In genomic region chr1:143611159-143611558, GRCh38 we compare ENCODE assay signal across 21 cellular contexts.
DNase-seq lines count a peak whose midpoint lies in the region; ATAC-seq and TF ChIP-seq lines count a peak whose summit lies in the region.
"Had no signal": no experiment of that assay in that cellular context is flagged by ENCODE, and none has a peak within 500 bp of the region (broad histone marks: within the 10 kb centered on the region; RNA-seq: fewer than 3 reads in every experiment).

No MANE protein-coding gene starts in this region.

- H3K36me3 Mint-ChIP-seq in activated CD8-positive, alpha-beta T cell treated with anti-CD3 and anti-CD28 coated beads for 36 hours (ENCODE audit: low read depth): no peaks in the 10 kb centered on the region
- H3K36me3 Mint-ChIP-seq in activated CD8-positive, alpha-beta T cell treated with anti-CD3 and anti-CD28 coated beads, Interleukin-2, amount 10 ng/mL, durations not matched to agents 7 days and 5 days (ENCODE audit: low read depth): no peaks in the 10 kb centered on the region
- no peaks in the 10 kb centered on the region for H3K36me3 Mint-ChIP-seq in mesothelial cell of epicardium

- H3K79me2 ChIP-seq in HCT116 (ENCODE audit: insufficient read depth, low read length): no peaks in the 10 kb centered on the region

- no peaks in the 10 kb centered on the region for H3K4me1 Mint-ChIP-seq in activated CD8-positive, alpha-beta T cell treated with anti-CD3 and anti-CD28 coated beads for 36 hours (ENCODE audit: low read depth)
- H3K4me1 Mint-ChIP-seq in activated CD8-positive, alpha-beta T cell treated with anti-CD3 and anti-CD28 coated beads, Interleukin-2, amount 10 ng/mL, durations not matched to agents 7 days and 5 days (ENCODE audit: low read depth): no peaks in the 10 kb centered on the region
- no peaks in the 10 kb centered on the region for H3K4me1 Mint-ChIP-seq in mesothelial cell of epicardium

- H3K4me2 ChIP-seq in HCT116 (ENCODE audit: low read length): no peak overlapping the region

- H3K4me3 ChIP-seq in HCT116 (replicated peaks in 1 of 2; ENCODE audit: low read depth in 1 of 2, low read length in 2 of 2): no peak overlapping the region
- H3K4me3 ChIP-seq: adrenal gland, GM12878, right lobe of liver, thyroid gland had no signal

- TF ChIP-seq CTCF in activated CD8-positive, alpha-beta T cell treated with anti-CD3 and anti-CD28 coated beads for 36 hours (IDR thresholded peaks at IDR 0.05): no peak
- peak in 2 of 3 experiments; percentile 27 to 52; a peak in 4 of 6 replicates for TF ChIP-seq CTCF in HCT116 (IDR thresholded peaks at IDR 0.05 in 2 of 3, conservative IDR thresholded peaks at IDR 0.05 in 1 of 3; ENCODE audit: borderline replicate concordance in 1 of 3, insufficient read depth in 1 of 3, low read depth in 2 of 3, low read length in 2 of 3)
- TF ChIP-seq CTCF in mesothelial cell of epicardium (IDR thresholded peaks at IDR 0.05; ENCODE audit: unreplicated experiment): peak; percentile 36

- DNase-seq in activated CD8-positive, alpha-beta T cell treated with anti-CD3 and anti-CD28 coated beads for 36 hours: peak; percentile 13
- DNase-seq in activated CD8-positive, alpha-beta T cell treated with anti-CD3 and anti-CD28 coated beads, Interleukin-2, amount 10 ng/mL, durations not matched to agents 7 days and 5 days: no peak
- no peak for DNase-seq in HCT116 (ENCODE audit: low read depth, low spot score)
- DNase-seq in SK-MEL-5 (ENCODE audit: low read depth, low spot score): peak; percentile 63
- no peak for DNase-seq in mesothelial cell of epicardium (ENCODE audit: low spot score in 2 of 2, unreplicated experiment in 2 of 2)
- DNase-seq in ACHN: no peak
- DNase-seq: activated CD4-positive, alpha-beta T cell treated with anti-CD3 and anti-CD28 coated beads, Interleukin-2, amount 50 U/mL, for 1 hour; adrenal gland; DMS 273 treated with DMSO at 0.1 percent for 48 hours; head of caudate nucleus; kidney glomerular epithelial cell; NCI-H187 treated with DMSO at 0.1 percent for 48 hours; NCI-H526; nucleus accumbens; right lobe of liver; stimulated activated CD4-positive, alpha-beta T cell treated with anti-CD3 and anti-CD28 coated beads, Interleukin-2, amount 100 ng/mL, for 24 hours; thyroid gland had no signal

- RAD21 ChIA-PET in HCT116 (lab: Charles Lee; ENCODE audit: low non-redundant PET in 1 of 2, low total read pairs in 2 of 2, uncharacterized antibody in 2 of 2, unreplicated experiment in 2 of 2): no interaction called here

- H3K36me3 ChIP-seq in HCT116 (ENCODE audit: control insufficient read depth in 1 of 2, insufficient read depth in 2 of 2, low read length in 2 of 2): no peaks in the 10 kb centered on the region
- H3K36me3 ChIP-seq: adrenal gland, right lobe of liver, thyroid gland had no signal

- POLR2A ChIA-PET in activated CD8-positive, alpha-beta T cell treated with anti-CD3 and anti-CD28 coated beads for 36 hours (lab: Charles Lee): no interaction called here
- POLR2A ChIA-PET in activated CD8-positive, alpha-beta T cell treated with anti-CD3 and anti-CD28 coated beads, Interleukin-2, amount 10 ng/mL, durations not matched to agents 7 days and 5 days (lab: Charles Lee): no interaction called here
- POLR2A ChIA-PET in HCT116 (lab: Charles Lee): no interaction called here

- no peaks in the 10 kb centered on the region for H3K27me3 ChIP-seq in HCT116 (ENCODE audit: insufficient read depth, low read length)
- H3K27me3 ChIP-seq: adrenal gland, right lobe of liver, thyroid gland had no signal

- no peak for TF ChIP-seq POLR2A in HCT116 (IDR thresholded peaks at IDR 0.05; ENCODE audit: borderline replicate concordance, extremely low read depth, insufficient read depth, insufficient read length)

- no peak for ATAC-seq in activated CD8-positive, alpha-beta T cell treated with anti-CD3 and anti-CD28 coated beads for 36 hours
- no peak for ATAC-seq in activated CD8-positive, alpha-beta T cell treated with anti-CD3 and anti-CD28 coated beads, Interleukin-2, amount 10 ng/mL, durations not matched to agents 7 days and 5 days
- no peak for ATAC-seq in HCT116
- ATAC-seq in HG03521 (IDR thresholded peaks at IDR 0.05; ENCODE audit: unreplicated experiment): no peak
- ATAC-seq in HG02885 (IDR thresholded peaks at IDR 0.05; ENCODE audit: poor library complexity, unreplicated experiment): no peak
- ATAC-seq: GM12878, right lobe of liver had no signal

- intact Hi-C loops in activated CD8-positive, alpha-beta T cell treated with anti-CD3 and anti-CD28 coated beads for 36 hours (cut with micrococcal nuclease): no loop called here
- intact Hi-C loops in HCT116 (cut with micrococcal nuclease): no loop called here

- no peak overlapping the region for H3K9ac ChIP-seq in HCT116 (ENCODE audit: low read length)

- no peak overlapping the region for H3K27ac ChIP-seq in HCT116 (ENCODE audit: low read depth, low read length)
- H3K27ac ChIP-seq: adrenal gland, right lobe of liver, thyroid gland had no signal

- BruUV-seq in HCT116 (replicated peaks; lab: Mats Ljungman, UMichigan): no TSS peak

- H3K9me3 Mint-ChIP-seq in activated CD8-positive, alpha-beta T cell treated with anti-CD3 and anti-CD28 coated beads for 36 hours: no peaks in the 10 kb centered on the region
- no peaks in the 10 kb centered on the region for H3K9me3 Mint-ChIP-seq in activated CD8-positive, alpha-beta T cell treated with anti-CD3 and anti-CD28 coated beads, Interleukin-2, amount 10 ng/mL, durations not matched to agents 7 days and 5 days (ENCODE audit: insufficient read depth)
- H3K9me3 Mint-ChIP-seq in mesothelial cell of epicardium: peaks cover 79% of the 10 kb centered on the region
- H3K9me3 Mint-ChIP-seq: activated T-helper 1 cell treated with anti-CD3 and anti-CD28 coated beads, Interleukin-12 subunit alpha, Interleukin-12 subunit beta, Interleukin-2, Interleukin-4 antibody, amounts not matched to agents 30 ng/mL and 10 ng/mL and 1 ng/mL, durations not matched to agents 14 hours and 24 hours and 36 hours had no signal

- H4K20me1 ChIP-seq in HCT116 (ENCODE audit: insufficient read depth): no peaks in the 10 kb centered on the region

- H3K4me3 Mint-ChIP-seq in activated CD8-positive, alpha-beta T cell treated with anti-CD3 and anti-CD28 coated beads for 36 hours: no peak overlapping the region
- no peak overlapping the region for H3K4me3 Mint-ChIP-seq in activated CD8-positive, alpha-beta T cell treated with anti-CD3 and anti-CD28 coated beads, Interleukin-2, amount 10 ng/mL, durations not matched to agents 7 days and 5 days
- no peak overlapping the region for H3K4me3 Mint-ChIP-seq in mesothelial cell of epicardium
- H3K4me3 Mint-ChIP-seq: activated T-helper 1 cell treated with anti-CD3 and anti-CD28 coated beads, Interleukin-12 subunit alpha, Interleukin-12 subunit beta, Interleukin-2, Interleukin-4 antibody, amounts not matched to agents 30 ng/mL and 10 ng/mL and 1 ng/mL, durations not matched to agents 14 hours and 24 hours and 36 hours had no signal

- no peaks in the 10 kb centered on the region for H3K9me3 ChIP-seq in HCT116 (ENCODE audit: control insufficient read depth in 1 of 2, insufficient read depth in 1 of 2, low read depth in 1 of 2, low read length in 2 of 2)
- H3K9me3 ChIP-seq: adrenal gland, right lobe of liver, thyroid gland had no signal

- TF ChIP-seq RAD21 in HCT116 (IDR thresholded peaks at IDR 0.05; ENCODE audit: low read depth): 0 out of 2 replicates have a peak, but pooled peaks have one; percentile 4

- H3K4me1 ChIP-seq in HCT116 (ENCODE audit: control insufficient read depth in 1 of 2, insufficient read depth in 2 of 2, low read length in 2 of 2): no peaks in the 10 kb centered on the region
- H3K4me1 ChIP-seq: adrenal gland, right lobe of liver, thyroid gland had no signal

- H3K27me3 Mint-ChIP-seq in activated CD8-positive, alpha-beta T cell treated with anti-CD3 and anti-CD28 coated beads for 36 hours: no peaks in the 10 kb centered on the region
- no peaks in the 10 kb centered on the region for H3K27me3 Mint-ChIP-seq in activated CD8-positive, alpha-beta T cell treated with anti-CD3 and anti-CD28 coated beads, Interleukin-2, amount 10 ng/mL, durations not matched to agents 7 days and 5 days (ENCODE audit: low read depth)
- no peaks in the 10 kb centered on the region for H3K27me3 Mint-ChIP-seq in mesothelial cell of epicardium (ENCODE audit: low read depth)

- H3K27ac Mint-ChIP-seq in activated CD8-positive, alpha-beta T cell treated with anti-CD3 and anti-CD28 coated beads for 36 hours: no peak overlapping the region
- H3K27ac Mint-ChIP-seq in activated CD8-positive, alpha-beta T cell treated with anti-CD3 and anti-CD28 coated beads, Interleukin-2, amount 10 ng/mL, durations not matched to agents 7 days and 5 days: no peak overlapping the region
- no peak overlapping the region for H3K27ac Mint-ChIP-seq in mesothelial cell of epicardium
- H3K27ac Mint-ChIP-seq: activated T-helper 1 cell treated with anti-CD3 and anti-CD28 coated beads, Interleukin-12 subunit alpha, Interleukin-12 subunit beta, Interleukin-2, Interleukin-4 antibody, amounts not matched to agents 30 ng/mL and 10 ng/mL and 1 ng/mL, durations not matched to agents 14 hours and 24 hours and 36 hours had no signal

- H3K9me2 ChIP-seq in HCT116 (ENCODE audit: insufficient read depth): no peaks in the 10 kb centered on the region

- in situ Hi-C loops in SK-MEL-5 (cut with HindIII; ENCODE audit: low pct_unique_long_range_greater_than_20kb, low sequenced_read_pairs) (no loop called here), ACHN (cut with HindIII; ENCODE audit: low pct_ligation_motif_present, low pct_unique_long_range_greater_than_20kb, low sequenced_read_pairs) (no loop called here)

- CTCF ChIA-PET in activated CD8-positive, alpha-beta T cell treated with anti-CD3 and anti-CD28 coated beads for 36 hours (lab: Charles Lee): no interaction called here
- CTCF ChIA-PET in activated CD8-positive, alpha-beta T cell treated with anti-CD3 and anti-CD28 coated beads, Interleukin-2, amount 10 ng/mL, durations not matched to agents 7 days and 5 days (lab: Charles Lee): no interaction called here
- CTCF ChIA-PET in HCT116 (lab: Charles Lee): no interaction called here

- no peak overlapping the region for H2AFZ ChIP-seq in HCT116 (ENCODE audit: low read depth, low read length, poor library complexity, severe bottlenecking)

TF ChIP-seq in HCT116, 20 proteins besides CTCF, POLR2A, EP300 and RAD21 (continues in another document):
- TF ChIP-seq POLR2AphosphoS5 (IDR thresholded peaks at IDR 0.05; ENCODE audit: low read depth, low read length) (no peak), SIN3A (IDR thresholded peaks at IDR 0.05; ENCODE audit: low read depth) (no peak)

Comparison
In these comparisons a context has a peak if more than half of its experiments do, and no peak if none do; other contexts are left out.
1. DNase-seq: peak in activated CD8-positive, alpha-beta T cell treated with anti-CD3 and anti-CD28 coated beads for 36 hours (single experiment) and SK-MEL-5 (single experiment); none in activated CD8-positive, alpha-beta T cell treated with anti-CD3 and anti-CD28 coated beads, Interleukin-2, amount 10 ng/mL, durations not matched to agents 7 days and 5 days (single experiment), HCT116 (single experiment), mesothelial cell of epicardium (0 of 2) and ACHN (single experiment).